Comparison of ENCODE assay signal across 9 cellular contexts in genomic region chr9:37430841-37431597, GRCh38. TPM values are rescaled to one million over a fixed set of nuclear protein-coding genes. Genes with fewer than 3 reads are reported as not detected.
DNase-seq lines count a peak whose midpoint lies in the region; ATAC-seq and TF ChIP-seq lines count a peak whose summit lies in the region.
"Had no signal": no experiment of that assay in that cellular context is flagged by ENCODE, and none has a peak within 500 bp of the region (broad histone marks: within the 10 kb centered on the region; RNA-seq: fewer than 3 reads in every experiment).

No MANE protein-coding gene starts in this region.

- H3K4me1 Mint-ChIP-seq in memory B cell (peaks cover 12% of the 10 kb centered on the region), immature natural killer cell (peaks cover 8% of the 10 kb centered on the region in 2 donors), Calu3 (ENCODE audit: low read depth, unreplicated experiment) (no peaks in the 10 kb centered on the region)

- CTCF ChIA-PET in Calu3 (lab: Charles Lee): no interaction called here

- no peak for TF ChIP-seq POLR2A in Peyer's patch (IDR thresholded peaks at IDR 0.05)

- intact Hi-C loops in Calu3 (cut with micrococcal nuclease; ENCODE audit: unreplicated experiment): no loop called here

- H3K9me3 Mint-ChIP-seq in memory B cell (no peaks in the 10 kb centered on the region), immature natural killer cell (no peaks in the 10 kb centered on the region), Calu3 (ENCODE audit: low read depth, unreplicated experiment) (no peaks in the 10 kb centered on the region)

- H3K4me1 ChIP-seq in BE2C (peaks cover 22% of the 10 kb centered on the region), Peyer's patch (no peaks in the 10 kb centered on the region)

- H3K27me3 ChIP-seq in BE2C (no peaks in the 10 kb centered on the region), Peyer's patch (no peaks in the 10 kb centered on the region)

- H3K36me3 ChIP-seq in BE2C (peaks cover 63% of the 10 kb centered on the region), Peyer's patch (peaks cover 0 to 78% (median 0%) of the 10 kb centered on the region in 3 donors)

- H3K36me3 Mint-ChIP-seq in memory B cell: peaks cover 16% of the 10 kb centered on the region
- H3K36me3 Mint-ChIP-seq in immature natural killer cell: peaks cover 0 to 14% (median 3%) of the 10 kb centered on the region in 3 donors
- H3K36me3 Mint-ChIP-seq in Calu3 (ENCODE audit: insufficient read depth, unreplicated experiment): no peaks in the 10 kb centered on the region

- DNase-seq in BE2C: peak; percentile 59
- peak; percentile 45 for DNase-seq in NCI-H2029 (lab: John Stamatoyannopoulos, UW)
- peak; percentile 34 for DNase-seq in choroid plexus epithelial cell (ENCODE audit: low read depth)
- no peak for DNase-seq in memory B cell (ENCODE audit: low spot score in 2 of 2)
- DNase-seq in immature natural killer cell: no peak
- no peak for DNase-seq in foreskin melanocyte
- DNase-seq in Calu3: no peak
- no peak for DNase-seq in Peyer's patch
- DNase-seq: amniotic stem cell had no signal

- H3K4me3 Mint-ChIP-seq in memory B cell: no peak overlapping the region
- no peak overlapping the region for H3K4me3 Mint-ChIP-seq in immature natural killer cell
- H3K4me3 Mint-ChIP-seq in Calu3 (ENCODE audit: low read depth, unreplicated experiment): no peak overlapping the region

- H3K9me3 ChIP-seq in BE2C (no peaks in the 10 kb centered on the region), Peyer's patch (no peaks in the 10 kb centered on the region)

- no TSS peak for BruUV-seq in Calu3 (replicated peaks; lab: Mats Ljungman, UMichigan)

- H3K27me3 Mint-ChIP-seq in memory B cell: no peaks in the 10 kb centered on the region
- H3K27me3 Mint-ChIP-seq in immature natural killer cell (ENCODE audit: low read depth in 3 of 3): peaks cover 0 to 2% (median 0%) of the 10 kb centered on the region in 3 donors
- no peaks in the 10 kb centered on the region for H3K27me3 Mint-ChIP-seq in Calu3 (ENCODE audit: unreplicated experiment)

- H3K27ac Mint-ChIP-seq in memory B cell (peak overlapping the region; percentile 54), immature natural killer cell (peak overlapping the region in 1 of 6 donors; percentile 46), Calu3 (ENCODE audit: unreplicated experiment) (no peak overlapping the region)

- H3K27ac ChIP-seq in Peyer's patch: no peak overlapping the region

- TF ChIP-seq CTCF in BE2C (IDR thresholded peaks at IDR 0.05; ENCODE audit: low read depth, low read length) (peak; percentile 35), choroid plexus epithelial cell (conservative IDR thresholded peaks at IDR 0.05; ENCODE audit: low read depth, low read length) (peak; percentile 34), Calu3 (IDR thresholded peaks at IDR 0.05; ENCODE audit: unreplicated experiment) (no peak), Peyer's patch (IDR thresholded peaks at IDR 0.05) (peak in 3 of 6 experiments; percentile 32 to 36 (median 35))

- ATAC-seq in memory B cell (ENCODE audit: low read depth): no peak

- H3K4me3 ChIP-seq in BE2C (ENCODE audit: low read depth, low read length) (no peak overlapping the region), choroid plexus epithelial cell (ENCODE audit: low read depth, low read length) (no peak overlapping the region), Peyer's patch (no peak overlapping the region)

RNA-seq across cellular contexts. Expression of gene GRHPR, which starts 8.5 kb away (rescaled TPM):
- polyA plus RNA-seq in BE2C (2012; ENCODE audit: insufficient read depth, insufficient read length, low read depth): 81.4 TPM
- 100 to 1,000 TPM in 1 of 3 donors, 10 to 100 TPM in 2; 78.3 to 141 (median 84.9) TPM for polyA plus RNA-seq in immature natural killer cell
- total RNA-seq in Calu3 (2022): 26.0 and 28.0 TPM in 2 replicates
- total RNA-seq in Peyer's patch: 100 to 1,000 TPM in 3 of 4 donors, 10 to 100 TPM in 1; 99.0 to 141 (median 114) TPM

RNA-seq across cellular contexts. Expression of gene ZBTB5, which starts 34.2 kb away (rescaled TPM):
- polyA plus RNA-seq in BE2C (2012; ENCODE audit: insufficient read depth, insufficient read length, low read depth): 15.8 TPM
- 1 to 10 TPM in 1 of 3 donors, under 1 TPM in 1, not detected in 1; 0.72 to 1.2 TPM for polyA plus RNA-seq in immature natural killer cell
- total RNA-seq in Calu3 (2022) (4.7 and 5.3 TPM in 2 replicates), Peyer's patch (10 to 100 TPM in 3 of 4 donors, 1 to 10 TPM in 1; 9.1 to 15.1 (median 12.8) TPM)

RNA-seq across cellular contexts. Expression of gene POLR1E, which starts 54.7 kb away (rescaled TPM):
- polyA plus RNA-seq in BE2C (2012; ENCODE audit: insufficient read depth, insufficient read length, low read depth): 5.7 TPM
- 10 to 100 TPM; 12.1 to 19.3 (median 16.7) TPM for polyA plus RNA-seq in immature natural killer cell
- 11.9 and 12.5 TPM in 2 replicates for total RNA-seq in Calu3 (2022)
- total RNA-seq in Peyer's patch: 10 to 100 TPM in 1 of 4 donors, 1 to 10 TPM in 3; 4.0 to 21.5 (median 8.1) TPM

Comparison
In these comparisons a context has a peak if more than half of its experiments do, and no peak if none do; other contexts are left out.
1. DNase-seq: peak in BE2C (single experiment), NCI-H2029 (single experiment) and choroid plexus epithelial cell (single experiment); none in memory B cell (0 of 2), immature natural killer cell (0 of 3), foreskin melanocyte (single experiment), Calu3 (single experiment) and Peyer's patch (0 of 3).